8 cellular contexts compared by ENCODE assay signal in the genomic region with DNA sequence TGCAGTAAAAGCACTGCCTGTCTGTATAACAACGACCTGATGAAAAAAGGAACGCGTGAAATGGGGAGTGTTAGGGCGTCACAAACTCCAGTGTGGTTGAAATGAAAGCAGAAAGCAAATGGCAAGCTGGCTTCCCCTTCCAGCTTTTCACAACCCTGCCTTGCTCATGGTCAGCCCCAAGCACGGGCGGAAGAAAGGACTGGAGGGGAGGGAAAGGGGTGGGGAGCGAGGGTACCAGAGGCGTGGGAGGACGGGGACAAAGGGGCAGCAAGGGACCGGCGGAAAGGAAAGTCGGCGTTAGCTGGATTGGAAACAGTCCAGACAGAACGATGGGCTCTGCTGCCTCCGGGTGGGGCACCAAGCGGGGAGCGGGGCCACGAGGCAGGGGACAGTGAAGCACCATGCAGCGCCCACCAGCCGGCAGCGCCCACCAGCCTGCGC. TPM values are rescaled to one million over a fixed set of nuclear protein-coding genes. Genes with fewer than 3 reads are reported as not detected.
DNase-seq lines count a peak whose midpoint lies in the region; ATAC-seq, FAIRE-seq and TF ChIP-seq lines count a peak whose summit lies in the region.

No MANE protein-coding gene starts in this region.

- peaks cover 0 to 16% of the 10 kb centered on the region in 2 donors for H3K4me1 ChIP-seq in ascending aorta
- no peaks in the 10 kb centered on the region for H3K4me1 ChIP-seq in iPS-15b (ENCODE audit: control insufficient read depth, insufficient read depth, low read length)
- no peaks in the 10 kb centered on the region for H3K4me1 ChIP-seq in small intestine (ENCODE audit: control insufficient read depth in 2 of 2, insufficient read depth in 1 of 2, low read depth in 1 of 2, low read length in 1 of 2)

- H3K36me3 ChIP-seq in ascending aorta, result peaks cover 0 to 4% of the 10 kb centered on the region in 2 donors
- no peaks in the 10 kb centered on the region for H3K36me3 ChIP-seq in iPS-15b (ENCODE audit: control insufficient read depth, insufficient read depth, low read length)
- H3K36me3 ChIP-seq in small intestine (ENCODE audit: control insufficient read depth in 2 of 2, insufficient read depth in 2 of 2, low read length in 2 of 2), result no peaks in the 10 kb centered on the region

- H3K9me3 ChIP-seq in ascending aorta (no peaks in the 10 kb centered on the region), iPS-15b (ENCODE audit: control insufficient read depth, insufficient read depth, low read length) (no peaks in the 10 kb centered on the region), small intestine (ENCODE audit: control insufficient read depth, low read depth) (no peaks in the 10 kb centered on the region)

- peak; percentile 14 to 28 for DNase-seq in stimulated activated CD4-positive, alpha-beta T cell treated with anti-CD3 and anti-CD28 coated beads, Interleukin-2, amount 100 ng/mL, for 48 hours
- no peak for DNase-seq in stimulated activated CD4-positive, alpha-beta T cell treated with anti-CD3 and anti-CD28 coated beads, Interleukin-4, amount 100 ng/mL, for 1 hour
- DNase-seq in NCI-H526 (lab: John Stamatoyannopoulos, UW) (peak; percentile 44 to 78), ascending aorta (ENCODE audit: low spot score in 2 of 2) (no peak), small intestine (peak; percentile 45), NCI-H187 (lab: John Stamatoyannopoulos, UW) (no peak)

- H3K27ac ChIP-seq in ascending aorta (peak overlapping the region; percentile 57), small intestine (ENCODE audit: low read depth in 1 of 2, low read length in 1 of 2) (peak overlapping the region; percentile 30 to 96)

- H3K9ac ChIP-seq in iPS-15b (ENCODE audit: low read depth, low read length), result peak overlapping the region; percentile 82

- TF ChIP-seq CTCF in ascending aorta (IDR thresholded peaks at IDR 0.05), result no peak

- 0 to 3% (median 0%) methylated on average over 21 to 22 of the region's 22 CpGs for WGBS in small intestine, 3 donors

- H3K27me3 ChIP-seq in ascending aorta (no peaks in the 10 kb centered on the region), iPS-15b (ENCODE audit: control insufficient read depth, insufficient read depth, low read length) (no peaks in the 10 kb centered on the region), small intestine (ENCODE audit: control insufficient read depth in 2 of 2, insufficient read depth in 2 of 2, low read length in 2 of 2) (no peaks in the 10 kb centered on the region)

- no peak for FAIRE-seq in small intestine (lab: Jason Lieb, UNC)

- peak; percentile 17 for ATAC-seq in HG02840 (IDR thresholded peaks at IDR 0.05; ENCODE audit: low FRiP score, unreplicated experiment)

- H3K4me3 ChIP-seq in ascending aorta (peak overlapping the region; percentile 60 to 69), iPS-15b (ENCODE audit: low read depth, low read length) (peak overlapping the region; percentile 82), small intestine (ENCODE audit: low read depth in 1 of 2, low read length in 2 of 2) (peak overlapping the region; percentile 32 to 49)

- intact Hi-C loops in ascending aorta (cut with DNase I), result no loop called here

RNA-seq across cellular contexts. Expression of gene VPS26C, which starts 9.6 kb away (rescaled TPM):
- total RNA-seq in ascending aorta, result 137 TPM
- polyA plus RNA-seq in small intestine, result 10 to 100 TPM; 28.2 to 48.1 (median 43.4) TPM

Comparison
In these comparisons a context has a peak if more than half of its experiments do, and no peak if none do; other contexts are left out.
1. DNase-seq: peak in stimulated activated CD4-positive, alpha-beta T cell treated with anti-CD3 and anti-CD28 coated beads, Interleukin-2, amount 100 ng/mL, for 48 hours (2 of 2), NCI-H526 (2 of 2) and small intestine (single experiment); none in stimulated activated CD4-positive, alpha-beta T cell treated with anti-CD3 and anti-CD28 coated beads, Interleukin-4, amount 100 ng/mL, for 1 hour (single experiment), ascending aorta (0 of 2) and NCI-H187 (0 of 2).
2. Peak in every context shown above with its lines, with median percentiles within 50 percentile points of each other: H3K4me3 ChIP-seq.